Comparison of ENCODE assay signal across 1 cellular context in genomic region chr1:26731233-26731902, GRCh38.
TF ChIP-seq lines count a peak whose summit lies in the region.

No MANE protein-coding gene starts in this region.

TF ChIP-seq in GM23338, 12 proteins besides CTCF, POLR2A, EP300 and RAD21 (continued from another document):
- TF ChIP-seq ZNF462 (CRISPR knock-in tag; IDR thresholded peaks at IDR 0.05), result no peak
- TF ChIP-seq ZNF114 (CRISPR knock-in tag; IDR thresholded peaks at IDR 0.05), result no peak
- no peak for TF ChIP-seq JUNB (IDR thresholded peaks at IDR 0.05; ENCODE audit: unreplicated experiment)
- TF ChIP-seq REST (IDR thresholded peaks at IDR 0.05; ENCODE audit: unreplicated experiment), result no peak
- TF ChIP-seq NANOG (IDR thresholded peaks at IDR 0.05; ENCODE audit: borderline replicate concordance), result no peak
- no peak for TF ChIP-seq CREB1 (CRISPR knock-in tag; IDR thresholded peaks at IDR 0.05; ENCODE audit: low read depth)
- TF ChIP-seq EZH2 (IDR thresholded peaks at IDR 0.05; ENCODE audit: low read depth, unreplicated experiment), result no peak
- TF ChIP-seq ETS1 (IDR thresholded peaks at IDR 0.05), result no peak
